22 cellular contexts compared by ENCODE assay signal in genomic region chr1:84930831-84931230, GRCh38. TPM values are rescaled to one million over a fixed set of nuclear protein-coding genes. Genes with fewer than 3 reads are reported as not detected.
"Had no signal": no experiment of that assay in that cellular context is flagged by ENCODE, and none has a peak within 500 bp of the region (broad histone marks: within the 10 kb centered on the region; RNA-seq: fewer than 3 reads in every experiment).

No MANE protein-coding gene starts in this region.

- H3K9me3 Mint-ChIP-seq: endodermal cell, natural killer cell, neural crest cell, type B pancreatic cell had no signal

- H3K9me3 ChIP-seq: gastrocnemius medialis, heart right ventricle, mucosa of descending colon, suprapubic skin, thyroid gland had no signal

- H3K36me3 Mint-ChIP-seq: natural killer cell, type B pancreatic cell had no signal

- ATAC-seq: gastrocnemius medialis; heart right ventricle; left lobe of liver; mucosa of descending colon; natural killer cell; right cardiac atrium; stimulated activated naive CD8-positive, alpha-beta T cell treated with anti-CD3 and anti-CD28 coated beads, Interleukin-15, Interleukin-2, amounts not matched to agents 100 U/mL and 50 U/mL, for 24 hours had no signal

- H3K27ac ChIP-seq: coronary artery, gastrocnemius medialis, heart right ventricle, suprapubic skin, thyroid gland had no signal

- H3K4me1 Mint-ChIP-seq: endodermal cell, natural killer cell, neural crest cell had no signal

- H3K4me3 Mint-ChIP-seq: endodermal cell, natural killer cell, neural crest cell, type B pancreatic cell had no signal

- H3K27ac Mint-ChIP-seq: endodermal cell, natural killer cell, type B pancreatic cell had no signal

- DNase-seq: effector CD4-positive, alpha-beta T cell; endodermal cell; gastrocnemius medialis; heart right ventricle; hypothalamus; kidney glomerular epithelial cell; mucosa of descending colon; natural killer cell; posterior cingulate gyrus; right cardiac atrium; small intestine; stimulated activated CD4-positive, alpha-beta T cell treated with anti-CD3 and anti-CD28 coated beads, Interleukin-12 subunit alpha, Interleukin-12 subunit beta, amount 100 ng/mL, for 4 hours; stimulated activated CD4-positive, alpha-beta T cell treated with anti-CD3 and anti-CD28 coated beads, Interleukin-2, amount 100 ng/mL, for 48 hours; stimulated activated naive CD8-positive, alpha-beta T cell treated with anti-CD3 and anti-CD28 coated beads, Interleukin-15, Interleukin-2, amounts not matched to agents 100 U/mL and 50 U/mL, for 24 hours; thyroid gland had no signal

RNA-seq across cellular contexts. Expression of gene LPAR3, which starts 37.8 kb away (rescaled TPM):
- total RNA-seq: endothelial cell of umbilical vein, gastrocnemius medialis, osteocyte had no signal
